ENCODE assay signal across 6 cellular contexts in genomic region chr17:81831957-81832607, GRCh38. TPM values are rescaled to one million over a fixed set of nuclear protein-coding genes. Genes with fewer than 3 reads are reported as not detected.
DNase-seq lines count a peak whose midpoint lies in the region; ATAC-seq, FAIRE-seq and TF ChIP-seq lines count a peak whose summit lies in the region.

No MANE protein-coding gene starts in this region.

- peak; percentile 4 for ATAC-seq in HG02970 (IDR thresholded peaks at IDR 0.05; ENCODE audit: low FRiP score, unreplicated experiment)
- ATAC-seq in GM18861 (IDR thresholded peaks at IDR 0.05; ENCODE audit: unreplicated experiment): no peak

- H3K4me1 ChIP-seq in endothelial cell of umbilical vein (ENCODE audit: control insufficient read depth, extremely low read depth, insufficient read depth, low read length): peaks cover 11% of the 10 kb centered on the region
- peaks cover 0 to 4% of the 10 kb centered on the region in 2 donors for H3K4me1 ChIP-seq in small intestine (ENCODE audit: control insufficient read depth in 2 of 2, insufficient read depth in 1 of 2, low read depth in 1 of 2, low read length in 1 of 2)

- H3K9me1 ChIP-seq in endothelial cell of umbilical vein (replicated peaks; ENCODE audit: control insufficient read depth, extremely low read depth, insufficient read depth, low read length): no peaks in the 10 kb centered on the region

- BruUV-seq in endothelial cell of umbilical vein (replicated peaks; lab: Mats Ljungman, UMichigan): no TSS peak

- CTCF ChIA-PET in endothelial cell of umbilical vein (lab: Charles Lee): interaction anchor here (2.5 kb wide), 1 partner anchor 11 kb away, joined by 20 read pairs; no protein-coding TSS in a partner anchor

- peak overlapping the region; percentile 61 for H3K4me2 ChIP-seq in endothelial cell of umbilical vein (ENCODE audit: insufficient read depth, low read length)

- H3K27me3 ChIP-seq in endothelial cell of umbilical vein (ENCODE audit: control insufficient read depth in 2 of 2, insufficient read depth in 2 of 2, low read length in 2 of 2): no peaks in the 10 kb centered on the region
- H3K27me3 ChIP-seq in small intestine (ENCODE audit: control insufficient read depth in 2 of 2, insufficient read depth in 2 of 2, low read length in 2 of 2): no peaks in the 10 kb centered on the region

- peak overlapping the region; percentile 59 to 72 (median 68) for H3K4me3 ChIP-seq in endothelial cell of umbilical vein (replicated peaks in 1 of 3; ENCODE audit: insufficient read depth in 1 of 3, low read depth in 1 of 3, low read length in 3 of 3)
- peak overlapping the region; percentile 52 to 61 for H3K4me3 ChIP-seq in small intestine (ENCODE audit: low read depth in 1 of 2, low read length in 2 of 2)

- DNase-seq in T-helper 1 cell: peak in 4 of 5 donors; percentile 32 to 59 (median 37)
- DNase-seq in endothelial cell of umbilical vein (ENCODE audit: low read depth, low spot score): no peak
- DNase-seq in small intestine: no peak
- DNase-seq in HT-29 (ENCODE audit: low spot score): no peak

- 29 to 32% (median 31%) methylated on average over 18 of the region's 18 CpGs for WGBS in small intestine, 3 donors

- H3K27ac ChIP-seq in endothelial cell of umbilical vein (ENCODE audit: insufficient read depth, low read depth, low read length): peak overlapping the region; percentile 40
- peak overlapping the region; percentile 77 to 88 for H3K27ac ChIP-seq in small intestine (ENCODE audit: low read depth in 1 of 2, low read length in 1 of 2)

- dilution Hi-C loops in endothelial cell of umbilical vein (cut with MboI; ENCODE audit: extremely low pct_ligation_motif_present, low sequenced_read_pairs): no loop called here

- H3K9ac ChIP-seq in endothelial cell of umbilical vein (replicated peaks; ENCODE audit: extremely low read depth, insufficient read depth, low read length): peak overlapping the region; percentile 85

- TF ChIP-seq POLR2A in endothelial cell of umbilical vein (IDR thresholded peaks at IDR 0.05; ENCODE audit: low read depth, low read length): no peak

- FAIRE-seq in endothelial cell of umbilical vein (lab: Jason Lieb, UNC): no peak
- no peak for FAIRE-seq in small intestine (lab: Jason Lieb, UNC)

- no peak for TF ChIP-seq CTCF in endothelial cell of umbilical vein (IDR thresholded peaks at IDR 0.05; ENCODE audit: extremely low read depth in 1 of 2, insufficient read depth in 1 of 2, low read depth in 1 of 2, low read length in 2 of 2)

- no peaks in the 10 kb centered on the region for H3K9me3 ChIP-seq in endothelial cell of umbilical vein (replicated peaks; ENCODE audit: control insufficient read depth, insufficient read depth, low read length)
- H3K9me3 ChIP-seq in small intestine (ENCODE audit: control insufficient read depth, low read depth): no peaks in the 10 kb centered on the region

- intact Hi-C loops in endothelial cell of umbilical vein (cut with micrococcal nuclease): no loop called here

- POLR2A ChIA-PET in endothelial cell of umbilical vein (lab: Charles Lee): no interaction called here

- H4K20me1 ChIP-seq in endothelial cell of umbilical vein (replicated peaks; ENCODE audit: control insufficient read depth, extremely low read depth, insufficient read depth, low read length): no peaks in the 10 kb centered on the region

- peaks cover 9% of the 10 kb centered on the region for H3K79me2 ChIP-seq in endothelial cell of umbilical vein (ENCODE audit: control insufficient read depth, insufficient read depth, low read length)

- H2AFZ ChIP-seq in endothelial cell of umbilical vein (ENCODE audit: low read depth, low read length): peak overlapping the region; percentile 80

- H3K36me3 ChIP-seq in endothelial cell of umbilical vein (ENCODE audit: control insufficient read depth in 2 of 2, extremely low read depth in 1 of 2, insufficient read depth in 2 of 2, low read length in 2 of 2): peaks cover 0 to 1% of the 10 kb centered on the region in 2 experiments
- H3K36me3 ChIP-seq in small intestine (ENCODE audit: control insufficient read depth in 2 of 2, insufficient read depth in 2 of 2, low read length in 2 of 2): no peaks in the 10 kb centered on the region

TF ChIP-seq in endothelial cell of umbilical vein, 7 proteins besides CTCF, POLR2A, EP300 and RAD21:
- TF ChIP-seq POLR2AphosphoS5 (IDR thresholded peaks at IDR 0.05; ENCODE audit: insufficient read depth, low read depth, low read length) (no peak), JUN (IDR thresholded peaks at IDR 0.05; ENCODE audit: borderline replicate concordance, insufficient read depth, insufficient read length, low read depth) (no peak), MYC (IDR thresholded peaks at IDR 0.05; ENCODE audit: low read depth, low read length) (no peak)

RNA-seq across cellular contexts. Expression of gene MCRIP1, which starts 1.0 kb away (rescaled TPM):
- 121 and 129 TPM in 2 replicates for total RNA-seq in endothelial cell of umbilical vein
- polyA plus RNA-seq in endothelial cell of umbilical vein: 205 and 281 TPM in 2 replicates
- polyA plus RNA-seq in endothelial cell of umbilical vein (2011; cell fraction: cytosol; rRNA removed): 103 and 155 TPM in 2 replicates
- polyA plus RNA-seq in endothelial cell of umbilical vein (2011; cell fraction: nucleus; rRNA removed): 72.8 and 85.4 TPM in 2 replicates
- 64.1 and 103 TPM in 2 replicates for polyA plus RNA-seq in endothelial cell of umbilical vein (2012)
- 25.0 and 30.4 TPM in 2 replicates for polyA minus RNA-seq in endothelial cell of umbilical vein
- polyA minus RNA-seq in endothelial cell of umbilical vein (2011; cell fraction: cytosol; rRNA and poly(A)+ RNA removed): 3.6 TPM
- 11.7 and 17.3 TPM in 2 replicates for polyA minus RNA-seq in endothelial cell of umbilical vein (2011; cell fraction: nucleus; rRNA and poly(A)+ RNA removed)
- polyA plus RNA-seq in small intestine: 10 to 100 TPM; 19.5 to 87.6 (median 45.9) TPM
- 159 and 160 TPM in 2 replicates for total RNA-seq in HT-29 (2014; rRNA removed; shearing (Covaris generic))

RNA-seq across cellular contexts. Expression of gene PPP1R27, which starts 2.8 kb away (rescaled TPM):
- total RNA-seq in endothelial cell of umbilical vein: not detected in 2 replicates
- polyA plus RNA-seq in endothelial cell of umbilical vein (not detected in 2 replicates), small intestine (1 to 10 TPM in 1 of 3 donors, under 1 TPM in 1, not detected in 1; 0.49 to 2.5 TPM)
- polyA plus RNA-seq in endothelial cell of umbilical vein (2011; cell fraction: cytosol; rRNA removed): not detected in 2 replicates
- polyA plus RNA-seq in endothelial cell of umbilical vein (2011; cell fraction: nucleus; rRNA removed): 0.10 TPM in 1 of 2 replicates, not detected in the other
- not detected in 2 replicates for polyA plus RNA-seq in endothelial cell of umbilical vein (2012)
- polyA minus RNA-seq in endothelial cell of umbilical vein: not detected in 2 replicates
- not detected for polyA minus RNA-seq in endothelial cell of umbilical vein (2011; cell fraction: cytosol; rRNA and poly(A)+ RNA removed)
- not detected in 2 replicates for polyA minus RNA-seq in endothelial cell of umbilical vein (2011; cell fraction: nucleus; rRNA and poly(A)+ RNA removed)
- 2.4 and 3.0 TPM in 2 replicates for total RNA-seq in HT-29 (2014; rRNA removed; shearing (Covaris generic))

RNA-seq across cellular contexts. Expression of gene GCGR, which starts 28.1 kb away (rescaled TPM):
- not detected in 2 replicates for total RNA-seq in endothelial cell of umbilical vein
- polyA plus RNA-seq in endothelial cell of umbilical vein (not detected in 2 replicates), small intestine (1 to 10 TPM; 1.2 to 2.2 (median 2.2) TPM)
- polyA plus RNA-seq in endothelial cell of umbilical vein (2011; cell fraction: cytosol; rRNA removed): not detected in 2 replicates
- polyA plus RNA-seq in endothelial cell of umbilical vein (2011; cell fraction: nucleus; rRNA removed): 0.15 and 0.16 TPM in 2 replicates
- not detected in 2 replicates for polyA plus RNA-seq in endothelial cell of umbilical vein (2012)
- not detected in 2 replicates for polyA minus RNA-seq in endothelial cell of umbilical vein
- polyA minus RNA-seq in endothelial cell of umbilical vein (2011; cell fraction: cytosol; rRNA and poly(A)+ RNA removed): not detected
- polyA minus RNA-seq in endothelial cell of umbilical vein (2011; cell fraction: nucleus; rRNA and poly(A)+ RNA removed): not detected in 2 replicates
- total RNA-seq in HT-29 (2014; rRNA removed; shearing (Covaris generic)): 0.71 and 2.2 TPM in 2 replicates

RNA-seq across cellular contexts. Expression of gene P4HB, which starts 28.3 kb away (rescaled TPM):
- 872 and 988 TPM in 2 replicates for total RNA-seq in endothelial cell of umbilical vein
- polyA plus RNA-seq in endothelial cell of umbilical vein: 156 and 201 TPM in 2 replicates
- 267 and 311 TPM in 2 replicates for polyA plus RNA-seq in endothelial cell of umbilical vein (2011; cell fraction: cytosol; rRNA removed)
- 226 and 268 TPM in 2 replicates for polyA plus RNA-seq in endothelial cell of umbilical vein (2011; cell fraction: nucleus; rRNA removed)
- 1,187 and 1,248 TPM in 2 replicates for polyA plus RNA-seq in endothelial cell of umbilical vein (2012)
- 283 and 318 TPM in 2 replicates for polyA minus RNA-seq in endothelial cell of umbilical vein
- polyA minus RNA-seq in endothelial cell of umbilical vein (2011; cell fraction: cytosol; rRNA and poly(A)+ RNA removed): 90.5 TPM
- 199 and 203 TPM in 2 replicates for polyA minus RNA-seq in endothelial cell of umbilical vein (2011; cell fraction: nucleus; rRNA and poly(A)+ RNA removed)
- 1,000 to 10,000 TPM; 1,002 to 1,191 (median 1,009) TPM for polyA plus RNA-seq in small intestine
- 1,172 and 1,253 TPM in 2 replicates for total RNA-seq in HT-29 (2014; rRNA removed; shearing (Covaris generic))

RNA-seq across cellular contexts. Expression of gene ARHGDIA, which starts 39.1 kb away (rescaled TPM):
- total RNA-seq in endothelial cell of umbilical vein: 617 and 645 TPM in 2 replicates
- 358 and 487 TPM in 2 replicates for polyA plus RNA-seq in endothelial cell of umbilical vein
- polyA plus RNA-seq in endothelial cell of umbilical vein (2011; cell fraction: cytosol; rRNA removed): 204 and 238 TPM in 2 replicates
- polyA plus RNA-seq in endothelial cell of umbilical vein (2011; cell fraction: nucleus; rRNA removed): 287 and 328 TPM in 2 replicates
- polyA plus RNA-seq in endothelial cell of umbilical vein (2012): 413 and 718 TPM in 2 replicates
- 53.7 and 74.5 TPM in 2 replicates for polyA minus RNA-seq in endothelial cell of umbilical vein
- 92.8 TPM for polyA minus RNA-seq in endothelial cell of umbilical vein (2011; cell fraction: cytosol; rRNA and poly(A)+ RNA removed)
- polyA minus RNA-seq in endothelial cell of umbilical vein (2011; cell fraction: nucleus; rRNA and poly(A)+ RNA removed): 59.1 and 110 TPM in 2 replicates
- polyA plus RNA-seq in small intestine: 100 to 1,000 TPM; 310 to 411 (median 372) TPM
- 312 and 331 TPM in 2 replicates for total RNA-seq in HT-29 (2014; rRNA removed; shearing (Covaris generic))

Comparison
In these comparisons a context has a peak if more than half of its experiments do, and no peak if none do; other contexts are left out.
1. DNase-seq: peak in T-helper 1 cell (4 of 5); none in endothelial cell of umbilical vein (single experiment), small intestine (single experiment) and HT-29 (single experiment).